Comparison of ENCODE assay signal across 20 cellular contexts in genomic region chr14:68741481-68741799, GRCh38.
DNase-seq lines count a peak whose midpoint lies in the region; ATAC-seq and TF ChIP-seq lines count a peak whose summit lies in the region.
"Had no signal": no experiment of that assay in that cellular context is flagged by ENCODE, and none has a peak within 500 bp of the region (broad histone marks: within the 10 kb centered on the region; RNA-seq: fewer than 3 reads in every experiment).

No MANE protein-coding gene starts in this region.

- H3K9ac ChIP-seq in BLaER1 treated with 17β-estradiol and CSF1 and Interleukin-3, amounts not matched to agents 10 nM and 100 nM = no peak overlapping the region
- H3K9ac ChIP-seq in SU-DHL-6 (ENCODE audit: low read length) = no peak overlapping the region
- H3K9ac ChIP-seq: GM23248, KMS-11 had no signal

- peaks cover 0 to 15% (median 6%) of the 10 kb centered on the region in 11 experiments; a peak in 8 of 22 replicates for H3K9me3 ChIP-seq in BLaER1 treated with 17β-estradiol and CSF1 and Interleukin-3, amounts not matched to agents 10 nM and 100 nM (replicated peaks in 1 of 11)
- H3K9me3 ChIP-seq in SU-DHL-6 (ENCODE audit: insufficient read depth, low read length) = no peaks in the 10 kb centered on the region
- H3K9me3 ChIP-seq in neutrophil = no peaks in the 10 kb centered on the region
- H3K9me3 ChIP-seq: HAP-1, SJCRH30 had no signal

- H3K27ac ChIP-seq in BLaER1 treated with 17β-estradiol and CSF1 and Interleukin-3, amounts not matched to agents 10 nM and 100 nM = peak overlapping the region in 1 of 11 experiments; percentile 27; a peak in 1 of 22 replicates
- no peak overlapping the region for H3K27ac ChIP-seq in SU-DHL-6 (ENCODE audit: low read depth, low read length)
- H3K27ac ChIP-seq in neutrophil = peak overlapping the region; percentile 97
- H3K27ac ChIP-seq: GM23248, KMS-11, SJCRH30 had no signal

- no peaks in the 10 kb centered on the region for H3K9me2 ChIP-seq in SU-DHL-6 (replicated peaks; ENCODE audit: insufficient read depth, low read length)

- TF ChIP-seq CTCF in SU-DHL-6 (IDR thresholded peaks at IDR 0.05; ENCODE audit: insufficient read depth, low read length, poor library complexity, severe bottlenecking) = no peak
- TF ChIP-seq CTCF in neutrophil (IDR thresholded peaks at IDR 0.05) = no peak

- no peak overlapping the region for H2AFZ ChIP-seq in SU-DHL-6 (ENCODE audit: low read depth, low read length, severe bottlenecking)
- H2AFZ ChIP-seq: GM23248 had no signal

- H3F3A ChIP-seq in SU-DHL-6 (ENCODE audit: insufficient read depth) = peaks cover 10% of the 10 kb centered on the region; the same call in 1 of the 2 replicates

- no peaks in the 10 kb centered on the region for H3K36me3 ChIP-seq in BLaER1 treated with 17β-estradiol and CSF1 and Interleukin-3, amounts not matched to agents 10 nM and 100 nM
- H3K36me3 ChIP-seq in SU-DHL-6 (ENCODE audit: low read length) (no peaks in the 10 kb centered on the region), neutrophil (no peaks in the 10 kb centered on the region)
- H3K36me3 ChIP-seq: HAP-1, SJCRH30 had no signal

- DNase-seq in NCI-H524 (lab: John Stamatoyannopoulos, UW) (no peak), middle frontal gyrus (ENCODE audit: extremely low spot score, low spot score) (no peak)
- DNase-seq: CD8-positive, alpha-beta T cell; GM23248; NCI-H1105; NCI-H146; NCI-H2029; NCI-H226; NCI-H510A treated with DMSO at 0.1 percent for 48 hours; NCI-H774; NK-92 treated with Interleukin-12 subunit alpha and Interleukin-12 subunit beta, amount 100 ng/mL, for 24 hours; SJCRH30 had no signal

- no peaks in the 10 kb centered on the region; a peak in 1 of 22 replicates for H4K20me1 ChIP-seq in BLaER1 treated with 17β-estradiol and CSF1 and Interleukin-3, amounts not matched to agents 10 nM and 100 nM
- H4K20me1 ChIP-seq in SU-DHL-6 (ENCODE audit: low read depth, low read length) = no peaks in the 10 kb centered on the region

- H3K79me2 ChIP-seq in SU-DHL-6 (ENCODE audit: insufficient read depth, low read length) = no peaks in the 10 kb centered on the region

- peaks cover 0 to 76% (median 0%) of the 10 kb centered on the region in 11 experiments; a peak in 7 of 22 replicates for H3K27me3 ChIP-seq in BLaER1 treated with 17β-estradiol and CSF1 and Interleukin-3, amounts not matched to agents 10 nM and 100 nM
- H3K27me3 ChIP-seq in SU-DHL-6 (ENCODE audit: low read length) (no peaks in the 10 kb centered on the region), neutrophil (peaks cover 27% of the 10 kb centered on the region)
- H3K27me3 ChIP-seq: SJCRH30 had no signal

- peak overlapping the region; percentile 43 to 91 (median 64); a peak in 21 of 22 replicates for H3K4me2 ChIP-seq in BLaER1 treated with 17β-estradiol and CSF1 and Interleukin-3, amounts not matched to agents 10 nM and 100 nM
- peak overlapping the region; percentile 18 for H3K4me2 ChIP-seq in SU-DHL-6 (ENCODE audit: low read depth, low read length, poor library complexity, severe bottlenecking)
- H3K4me2 ChIP-seq: A549, KMS-11 had no signal

- peaks cover 26 to 59% (median 34%) of the 10 kb centered on the region in 10 experiments for H3K4me1 ChIP-seq in BLaER1 treated with 17β-estradiol and CSF1 and Interleukin-3, amounts not matched to agents 10 nM and 100 nM
- H3K4me1 ChIP-seq in neutrophil (ENCODE audit: control insufficient read depth in 1 of 2, insufficient read depth in 1 of 2, low read depth in 1 of 2, low read length in 1 of 2) = peaks cover 43 to 50% of the 10 kb centered on the region in 2 experiments
- H3K4me1 ChIP-seq: A549 had no signal

- no peak overlapping the region for H3K4me3 ChIP-seq in BLaER1 treated with 17β-estradiol and CSF1 and Interleukin-3, amounts not matched to agents 10 nM and 100 nM
- H3K4me3 ChIP-seq in SU-DHL-6 (ENCODE audit: insufficient read depth, low read length, poor library complexity, severe bottlenecking) (no peak overlapping the region), neutrophil (ENCODE audit: low read depth in 1 of 2, low read length in 1 of 2) (peak overlapping the region; percentile 12 to 37)
- H3K4me3 ChIP-seq: A549, GM23248, HAP-1, SJCRH30 had no signal

- ATAC-seq in GM18907 (IDR thresholded peaks at IDR 0.05; ENCODE audit: unreplicated experiment) = peak; percentile 13
- ATAC-seq in HG03280 (IDR thresholded peaks at IDR 0.05; ENCODE audit: unreplicated experiment) = no peak
- ATAC-seq: A549; CD8-positive, alpha-beta T cell had no signal

Comparison
In these comparisons a context has a peak if more than half of its experiments do, and no peak if none do; other contexts are left out.
1. H3K4me3 ChIP-seq: peak in neutrophil (2 of 2); none in BLaER1 treated with 17β-estradiol and CSF1 and Interleukin-3, amounts not matched to agents 10 nM and 100 nM (0 of 10) and SU-DHL-6 (single experiment).